Comparison of ENCODE assay signal across 20 cellular contexts in genomic region chr5:157933005-157933404, GRCh38.
DNase-seq lines count a peak whose midpoint lies in the region; ATAC-seq and TF ChIP-seq lines count a peak whose summit lies in the region.
"Had no signal": no experiment of that assay in that cellular context is flagged by ENCODE, and none has a peak within 500 bp of the region (broad histone marks: within the 10 kb centered on the region; RNA-seq: fewer than 3 reads in every experiment).

No MANE protein-coding gene starts in this region.

- H3K36me3 ChIP-seq in GM23338 (ENCODE audit: insufficient read depth) (no peaks in the 10 kb centered on the region), trophoblast cell (ENCODE audit: control insufficient read depth in 1 of 2, insufficient read depth in 2 of 2, low read length in 2 of 2) (no peaks in the 10 kb centered on the region)
- H3K36me3 ChIP-seq: BLaER1 treated with 17β-estradiol and CSF1 and Interleukin-3, amounts not matched to agents 10 nM and 100 nM had no signal

- H3K79me1 ChIP-seq in trophoblast cell (ENCODE audit: low read length): no peaks in the 10 kb centered on the region

- H3K27ac Mint-ChIP-seq in GM23338: 0 out of 2 replicates have a peak overlapping the region, but pooled peaks have one; percentile 18
- H3K27ac Mint-ChIP-seq: B cell; CD4-positive, alpha-beta T cell; CD8-positive, alpha-beta memory T cell had no signal

- TF ChIP-seq CTCF in GM23338 (conservative IDR thresholded peaks at IDR 0.05; ENCODE audit: low read depth in 2 of 2) (no peak), epithelial cell of esophagus (IDR thresholded peaks at IDR 0.05; ENCODE audit: insufficient read depth, low read depth, low read length, missing control alignments) (no peak)

- H3K4me3 ChIP-seq in GM23338: no peak overlapping the region
- H3K4me3 ChIP-seq in epithelial cell of esophagus (ENCODE audit: low read length): no peak overlapping the region
- H3K4me3 ChIP-seq in trophoblast cell (ENCODE audit: low read depth, low read length): no peak overlapping the region
- H3K4me3 ChIP-seq: A549; BLaER1 treated with 17β-estradiol and CSF1 and Interleukin-3, amounts not matched to agents 10 nM and 100 nM had no signal

- DNase-seq in GM23338 (ENCODE audit: low spot score) (no peak), epithelial cell of esophagus (ENCODE audit: low read depth) (peak; percentile 57), trophoblast cell (peak; percentile 70 to 93), DMS153 treated with DMSO at 0.1 percent for 48 hours (lab: John Stamatoyannopoulos, UW; ENCODE audit: unreplicated experiment) (no peak), HEK293T (ENCODE audit: extremely low spot score) (no peak)
- DNase-seq: AML-193; CD4-positive, alpha-beta T cell; CD8-positive, alpha-beta memory T cell; COR-L47; DMS 273 treated with DMSO at 0.1 percent for 48 hours; DMS153; DMS79 treated with DMSO at 0.1 percent for 48 hours; GF-D8 had no signal

- no peak overlapping the region for H2BK5ac ChIP-seq in trophoblast cell (ENCODE audit: low read depth, low read length, poor library complexity)

- no peak overlapping the region for H3K4ac ChIP-seq in trophoblast cell (ENCODE audit: low read depth, low read length)

- no peaks in the 10 kb centered on the region for H3F3A ChIP-seq in GM23338 (replicated peaks; ENCODE audit: low read depth)

- no peaks in the 10 kb centered on the region for H3K4me1 ChIP-seq in GM23338 (ENCODE audit: insufficient read depth)
- H3K4me1 ChIP-seq in trophoblast cell (ENCODE audit: control insufficient read depth in 1 of 2, insufficient read depth in 2 of 2, low read length in 2 of 2): no peaks in the 10 kb centered on the region
- H3K4me1 ChIP-seq: A549; BLaER1 treated with 17β-estradiol and CSF1 and Interleukin-3, amounts not matched to agents 10 nM and 100 nM had no signal

- no peaks in the 10 kb centered on the region for H3K27me3 ChIP-seq in GM23338 (ENCODE audit: insufficient read depth)
- no peaks in the 10 kb centered on the region for H3K27me3 ChIP-seq in trophoblast cell (ENCODE audit: insufficient read depth, low read length)
- H3K27me3 ChIP-seq: BLaER1 treated with 17β-estradiol and CSF1 and Interleukin-3, amounts not matched to agents 10 nM and 100 nM had no signal

- H3K9ac ChIP-seq in trophoblast cell (ENCODE audit: low read length): no peak overlapping the region
- H3K9ac ChIP-seq: BLaER1 treated with 17β-estradiol and CSF1 and Interleukin-3, amounts not matched to agents 10 nM and 100 nM had no signal

- H3K9me3 Mint-ChIP-seq in GM23338: no peaks in the 10 kb centered on the region

- no peak overlapping the region for H3K23ac ChIP-seq in trophoblast cell (ENCODE audit: low read length)

- no peaks in the 10 kb centered on the region for H3K79me2 ChIP-seq in GM23338 (replicated peaks; ENCODE audit: insufficient read depth)
- H3K79me2 ChIP-seq in trophoblast cell (ENCODE audit: control insufficient read depth, insufficient read depth, low read length, poor library complexity): no peaks in the 10 kb centered on the region

- CTCF ChIA-PET in HEK293T (lab: Yijun Ruan, JAX): no interaction called here

- H2BK12ac ChIP-seq in trophoblast cell (ENCODE audit: low read length): no peak overlapping the region

- POLR2A ChIA-PET in HEK293T (lab: Yijun Ruan, JAX): no interaction called here

- no peak overlapping the region for H3K18ac ChIP-seq in trophoblast cell (ENCODE audit: low read length)

- H3K14ac ChIP-seq in trophoblast cell (ENCODE audit: low read length): no peak overlapping the region

- H4K91ac ChIP-seq in trophoblast cell (ENCODE audit: low read depth, low read length): no peak overlapping the region

- H3K27ac ChIP-seq in GM23338 (ENCODE audit: low read depth) (no peak overlapping the region), trophoblast cell (ENCODE audit: low read depth, low read length) (no peak overlapping the region)
- H3K27ac ChIP-seq: 22Rv1; A549; BLaER1 treated with 17β-estradiol and CSF1 and Interleukin-3, amounts not matched to agents 10 nM and 100 nM; C4-2B had no signal

- peaks cover 1% of the 10 kb centered on the region for H3K9me3 ChIP-seq in trophoblast cell (ENCODE audit: insufficient read depth, low read depth, low read length)
- H3K9me3 ChIP-seq: A549 had no signal

- H2AFZ ChIP-seq in GM23338: 0 out of 2 replicates have a peak overlapping the region, but pooled peaks have one; percentile 7
- H2AFZ ChIP-seq in trophoblast cell (ENCODE audit: insufficient read depth, low read length, poor library complexity): no peak overlapping the region

- no peaks in the 10 kb centered on the region for H4K20me1 ChIP-seq in GM23338 (replicated peaks; ENCODE audit: insufficient read depth)
- H4K20me1 ChIP-seq: BLaER1 treated with 17β-estradiol and CSF1 and Interleukin-3, amounts not matched to agents 10 nM and 100 nM had no signal

- no peak overlapping the region for H2BK120ac ChIP-seq in trophoblast cell (ENCODE audit: insufficient read depth, low read length, poor library complexity)

- no peak overlapping the region for H4K12ac ChIP-seq in trophoblast cell (ENCODE audit: low read depth, low read length)

- ATAC-seq in GM23338: no peak
- peak; percentile 93 for ATAC-seq in esophagus mucosa
- no peak for ATAC-seq in HG02610 (IDR thresholded peaks at IDR 0.05; ENCODE audit: unreplicated experiment)
- ATAC-seq: A549 had no signal

- H4K8ac ChIP-seq in trophoblast cell (ENCODE audit: low read depth, low read length): no peak overlapping the region

- no peaks in the 10 kb centered on the region for H3K36me3 Mint-ChIP-seq in GM23338 (ENCODE audit: low read depth)

- H3K4me3 Mint-ChIP-seq in GM23338: no peak overlapping the region
- H3K4me3 Mint-ChIP-seq: B cell; CD4-positive, alpha-beta T cell; CD8-positive, alpha-beta memory T cell had no signal

- no peak overlapping the region for H2AK5ac ChIP-seq in trophoblast cell (ENCODE audit: low read length)

- WGBS in trophoblast cell (ENCODE audit: extremely low coverage, insufficient coverage, insufficient read length): no CpG with 5 or more reads among the region's 5 CpGs

- H3K4me2 ChIP-seq in GM23338 (no peak overlapping the region), trophoblast cell (ENCODE audit: low read length) (no peak overlapping the region)
- H3K4me2 ChIP-seq: A549; BLaER1 treated with 17β-estradiol and CSF1 and Interleukin-3, amounts not matched to agents 10 nM and 100 nM had no signal

- no peaks in the 10 kb centered on the region; the same call in 2 of the 3 replicates for H3K4me1 Mint-ChIP-seq in GM23338
- H3K4me1 Mint-ChIP-seq: B cell; CD8-positive, alpha-beta memory T cell had no signal

- H3K27me3 Mint-ChIP-seq in GM23338 (ENCODE audit: insufficient read depth, low read depth, poor library complexity): peaks cover 2% of the 10 kb centered on the region
- H3K27me3 Mint-ChIP-seq: B cell; CD4-positive, alpha-beta T cell; CD8-positive, alpha-beta memory T cell had no signal

- H3K9me2 ChIP-seq in GM23338 (ENCODE audit: insufficient read depth): 0 out of 2 replicates have a peak, but pooled peaks cover 3% of the 10 kb centered on the region

TF ChIP-seq in GM23338, 12 proteins besides CTCF, POLR2A, EP300 and RAD21:
- no peak for TF ChIP-seq EZH2 (IDR thresholded peaks at IDR 0.05; ENCODE audit: low read depth, unreplicated experiment)
- TF ChIP-seq CREB1 (CRISPR knock-in tag; IDR thresholded peaks at IDR 0.05; ENCODE audit: low read depth): no peak
- TF ChIP-seq JUNB (IDR thresholded peaks at IDR 0.05; ENCODE audit: unreplicated experiment): no peak
- no peak for TF ChIP-seq STAT1 (IDR thresholded peaks at IDR 0.05; ENCODE audit: unreplicated experiment)
- TF ChIP-seq POLR2AphosphoS5 (IDR thresholded peaks at IDR 0.05; ENCODE audit: low read depth): no peak

TF ChIP-seq in HEK293T, 16 proteins besides CTCF, POLR2A, EP300 and RAD21:
- TF ChIP-seq ZNF384 (IDR thresholded peaks at IDR 0.05): no peak
TF ChIP-seq in HEK293T: peak in this region for 0.

Comparison
In these comparisons a context has a peak if more than half of its experiments do, and no peak if none do; other contexts are left out.
1. DNase-seq: peak in epithelial cell of esophagus (single experiment) and trophoblast cell (2 of 2); none in GM23338 (single experiment), DMS153 treated with DMSO at 0.1 percent for 48 hours (single experiment) and HEK293T (single experiment).